Comparison of ENCODE assay signal across 8 cellular contexts in genomic region chr2:197191177-197191947, GRCh38.
DNase-seq lines count a peak whose midpoint lies in the region; ATAC-seq and TF ChIP-seq lines count a peak whose summit lies in the region.

No MANE protein-coding gene starts in this region.

- H3K4me3 ChIP-seq in adrenal gland = no peak overlapping the region

- DNase-seq in activated naive CD4-positive, alpha-beta T cell treated with anti-CD3 and anti-CD28 coated beads, Interleukin-2, amount 10 ng/mL, durations not matched to agents 7 days and 5 days = no peak
- no peak for DNase-seq in activated naive CD4-positive, alpha-beta T cell treated with anti-CD3 and anti-CD28 coated beads, Interleukin-2, amount 50 U/mL, for 16 hours
- DNase-seq in HFFc6 (peak; percentile 23), NCI-H2227 (lab: John Stamatoyannopoulos, UW; ENCODE audit: unreplicated experiment) (peak; percentile 65), adrenal gland (no peak), immature natural killer cell (peak; percentile 60 to 66 (median 64)), superior temporal gyrus (ENCODE audit: extremely low spot score) (peak; percentile 86)

- no peaks in the 10 kb centered on the region for H3K9me3 ChIP-seq in adrenal gland (replicated peaks in 1 of 3)

- H3K36me3 Mint-ChIP-seq in activated naive CD4-positive, alpha-beta T cell treated with anti-CD3 and anti-CD28 coated beads, Interleukin-2, amount 10 ng/mL, durations not matched to agents 7 days and 5 days = peaks cover 22% of the 10 kb centered on the region
- H3K36me3 Mint-ChIP-seq in HFFc6 (ENCODE audit: low read depth) (no peaks in the 10 kb centered on the region), immature natural killer cell (no peaks in the 10 kb centered on the region)

- no peak for TF ChIP-seq POLR2A in adrenal gland (IDR thresholded peaks at IDR 0.05)

- peak overlapping the region; percentile 7 for H3K27ac Mint-ChIP-seq in activated naive CD4-positive, alpha-beta T cell treated with anti-CD3 and anti-CD28 coated beads, Interleukin-2, amount 10 ng/mL, durations not matched to agents 7 days and 5 days
- no peak overlapping the region for H3K27ac Mint-ChIP-seq in HFFc6
- peak overlapping the region; percentile 76 to 92 (median 82) for H3K27ac Mint-ChIP-seq in immature natural killer cell

- no peaks in the 10 kb centered on the region for H3K27me3 ChIP-seq in adrenal gland

- H3K27ac ChIP-seq in adrenal gland = no peak overlapping the region

- peak; percentile 94 for TF ChIP-seq CTCF in HFFc6 (IDR thresholded peaks at IDR 0.05)
- TF ChIP-seq CTCF in adrenal gland (IDR thresholded peaks at IDR 0.05) = peak; percentile 62 to 90 (median 73)

- WGBS in adrenal gland, 4 donors = 18 to 32% (median 21%) methylated on average over 4 of the region's 4 CpGs

- CTCF ChIA-PET in activated naive CD4-positive, alpha-beta T cell treated with anti-CD3 and anti-CD28 coated beads, Interleukin-2, amount 10 ng/mL, durations not matched to agents 7 days and 5 days (lab: Charles Lee) = interaction anchor here (0.7 to 3.6 kb wide), 28 partner anchors 10 to 187 kb away, joined by 3 to 54 read pairs (median 4); partner anchors contain the start of gene ANKRD44

- no peaks in the 10 kb centered on the region for H3K36me3 ChIP-seq in adrenal gland (replicated peaks in 1 of 2)

- peaks cover 6 to 18% of the 10 kb centered on the region in 2 donors for H3K4me1 ChIP-seq in adrenal gland (replicated peaks in 1 of 2)

- no peak for ATAC-seq in HG02981 (IDR thresholded peaks at IDR 0.05; ENCODE audit: unreplicated experiment)

- no peaks in the 10 kb centered on the region for H3K9me3 Mint-ChIP-seq in activated naive CD4-positive, alpha-beta T cell treated with anti-CD3 and anti-CD28 coated beads, Interleukin-2, amount 10 ng/mL, durations not matched to agents 7 days and 5 days
- H3K9me3 Mint-ChIP-seq in HFFc6 (no peaks in the 10 kb centered on the region), immature natural killer cell (no peaks in the 10 kb centered on the region)

- intact Hi-C loops in adrenal gland (cut with DNase I) = loop anchor here (5.0 kb wide), 2 partner anchors 121 to 186 kb away; partner anchors contain the start of gene ANKRD44 (in 1 of the 2)

- H3K27me3 Mint-ChIP-seq in activated naive CD4-positive, alpha-beta T cell treated with anti-CD3 and anti-CD28 coated beads, Interleukin-2, amount 10 ng/mL, durations not matched to agents 7 days and 5 days = no peaks in the 10 kb centered on the region
- H3K27me3 Mint-ChIP-seq in HFFc6 (ENCODE audit: insufficient read depth) (no peaks in the 10 kb centered on the region), immature natural killer cell (ENCODE audit: low read depth in 3 of 3) (peaks cover 2 to 4% (median 2%) of the 10 kb centered on the region in 3 donors)

- peaks cover 77% of the 10 kb centered on the region for H3K4me1 Mint-ChIP-seq in activated naive CD4-positive, alpha-beta T cell treated with anti-CD3 and anti-CD28 coated beads, Interleukin-2, amount 10 ng/mL, durations not matched to agents 7 days and 5 days
- peaks cover 10% of the 10 kb centered on the region; the same call in 1 of the 2 replicates for H3K4me1 Mint-ChIP-seq in HFFc6 (ENCODE audit: low read depth)
- peaks cover 69 to 89% of the 10 kb centered on the region in 2 donors for H3K4me1 Mint-ChIP-seq in immature natural killer cell

- no peak overlapping the region for H3K4me3 Mint-ChIP-seq in activated naive CD4-positive, alpha-beta T cell treated with anti-CD3 and anti-CD28 coated beads, Interleukin-2, amount 10 ng/mL, durations not matched to agents 7 days and 5 days
- no peak overlapping the region for H3K4me3 Mint-ChIP-seq in HFFc6
- H3K4me3 Mint-ChIP-seq in immature natural killer cell = peak overlapping the region; percentile 7 to 71 (median 67)

Comparison
In these comparisons a context has a peak if more than half of its experiments do, and no peak if none do; other contexts are left out.
1. DNase-seq: peak in HFFc6 (single experiment), NCI-H2227 (single experiment), immature natural killer cell (3 of 3) and superior temporal gyrus (single experiment); none in activated naive CD4-positive, alpha-beta T cell treated with anti-CD3 and anti-CD28 coated beads, Interleukin-2, amount 10 ng/mL, durations not matched to agents 7 days and 5 days (single experiment), activated naive CD4-positive, alpha-beta T cell treated with anti-CD3 and anti-CD28 coated beads, Interleukin-2, amount 50 U/mL, for 16 hours (single experiment) and adrenal gland (0 of 7).
2. H3K4me3 Mint-ChIP-seq: peak in immature natural killer cell (5 of 5); none in activated naive CD4-positive, alpha-beta T cell treated with anti-CD3 and anti-CD28 coated beads, Interleukin-2, amount 10 ng/mL, durations not matched to agents 7 days and 5 days (single experiment) and HFFc6 (single experiment).